1 cellular context compared by ENCODE assay signal in genomic region chr6:56916849-56917551, GRCh38.
TF ChIP-seq lines count a peak whose summit lies in the region.

No MANE protein-coding gene starts in this region.

TF ChIP-seq in SK-N-SH, 30 proteins besides CTCF, POLR2A, EP300 and RAD21:
- TF ChIP-seq MEF2A (IDR thresholded peaks at IDR 0.05; ENCODE audit: borderline replicate concordance, low read depth) (no peak), MAX (IDR thresholded peaks at IDR 0.05; ENCODE audit: low read depth) (no peak), PBX3 (IDR thresholded peaks at IDR 0.05) (no peak), ZBTB33 (IDR thresholded peaks at IDR 0.05; ENCODE audit: borderline replicate concordance, low read depth) (no peak), TAF1 (IDR thresholded peaks at IDR 0.05; ENCODE audit: borderline replicate concordance, low read depth, low read length) (no peak), FOSL2 (IDR thresholded peaks at IDR 0.05; ENCODE audit: borderline replicate concordance, low read depth) (no peak)
